In the genomic region with DNA sequence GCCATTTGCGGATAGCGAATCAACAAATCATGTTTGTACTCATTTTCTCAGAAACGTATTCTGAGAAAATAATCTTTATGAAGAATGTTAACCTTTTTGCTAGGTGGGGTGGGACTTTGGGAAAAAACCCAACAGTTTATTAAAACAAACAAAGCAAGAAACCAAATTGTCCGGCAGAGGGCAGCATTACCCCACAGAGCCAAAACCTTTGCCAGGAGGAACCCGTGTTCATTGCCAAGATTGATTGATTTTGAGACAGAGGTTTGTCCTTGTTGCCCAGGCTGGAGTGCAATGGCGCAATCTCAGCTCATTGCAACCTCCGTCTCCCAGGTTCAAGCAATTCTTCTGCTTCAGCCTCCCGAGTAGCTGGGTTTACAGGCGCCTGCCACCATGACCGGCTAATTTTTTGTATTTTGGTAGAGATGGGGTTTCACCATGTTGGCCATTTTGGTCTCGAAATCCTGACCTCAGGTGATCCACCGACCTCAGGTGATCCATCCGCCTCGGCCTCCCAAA, we compare ENCODE assay signal across 8 cellular contexts.
DNase-seq lines count a peak whose midpoint lies in the region; ATAC-seq and TF ChIP-seq lines count a peak whose summit lies in the region.

No MANE protein-coding gene starts in this region.

- no peaks in the 10 kb centered on the region for H3K9me3 Mint-ChIP-seq in activated CD4-positive, alpha-beta T cell treated with anti-CD3 and anti-CD28 coated beads for 36 hours (ENCODE audit: low read depth)

- H3K27me3 ChIP-seq in H7 (ENCODE audit: control insufficient read depth, insufficient read depth, low read length): no peaks in the 10 kb centered on the region
- H3K27me3 ChIP-seq in colonic mucosa: no peaks in the 10 kb centered on the region
- H3K27me3 ChIP-seq in liver (ENCODE audit: control insufficient read depth in 4 of 4, insufficient read depth in 4 of 4, low read length in 3 of 4): no peaks in the 10 kb centered on the region

- no peaks in the 10 kb centered on the region for H3K4me1 Mint-ChIP-seq in activated CD4-positive, alpha-beta T cell treated with anti-CD3 and anti-CD28 coated beads for 36 hours

- H3K27ac ChIP-seq in colonic mucosa (no peak overlapping the region), liver (ENCODE audit: low read depth in 1 of 2, low read length in 2 of 2) (no peak overlapping the region)

- no peak overlapping the region for H3K4me3 Mint-ChIP-seq in activated CD4-positive, alpha-beta T cell treated with anti-CD3 and anti-CD28 coated beads for 36 hours

- H3K9me3 ChIP-seq in colonic mucosa: no peaks in the 10 kb centered on the region
- no peaks in the 10 kb centered on the region for H3K9me3 ChIP-seq in liver (ENCODE audit: control insufficient read depth in 4 of 4, low read length in 3 of 4)

- DNase-seq in AG09309 (ENCODE audit: low read depth) (peak; percentile 24), H7 (peak; percentile 78), NCI-H510A (lab: John Stamatoyannopoulos, UW) (peak; percentile 32), colonic mucosa (peak; percentile 86)
- peak; percentile 87 for DNase-seq in activated CD4-positive, alpha-beta T cell treated with anti-CD3 and anti-CD28 coated beads for 36 hours
- peak; percentile 54 to 69 (median 55) for DNase-seq in stimulated activated CD4-positive, alpha-beta T cell treated with anti-CD3 and anti-CD28 coated beads, TNF-alpha, amount 100 ng/mL, for 48 hours (ENCODE audit: low read depth in 3 of 3)

- POLR2A ChIA-PET in activated CD4-positive, alpha-beta T cell treated with anti-CD3 and anti-CD28 coated beads for 36 hours (lab: Charles Lee): no interaction called here

- CTCF ChIA-PET in activated CD4-positive, alpha-beta T cell treated with anti-CD3 and anti-CD28 coated beads for 36 hours (lab: Charles Lee): interaction anchor here (0.6 to 6.3 kb wide), 16 partner anchors 14 to 1328 kb away, joined by 3 to 46 read pairs (median 4); partner anchors contain the start of gene RHOU

- H3K27ac Mint-ChIP-seq in activated CD4-positive, alpha-beta T cell treated with anti-CD3 and anti-CD28 coated beads for 36 hours: no peak overlapping the region

- H3K4me3 ChIP-seq in AG09309 (ENCODE audit: control insufficient read depth, low read depth, low read length): no peak overlapping the region
- H3K4me3 ChIP-seq in H7 (ENCODE audit: insufficient read depth, low read depth, low read length): no peak overlapping the region
- no peak overlapping the region for H3K4me3 ChIP-seq in colonic mucosa
- H3K4me3 ChIP-seq in liver (ENCODE audit: low read depth in 1 of 3, low read length in 3 of 3): no peak overlapping the region

- TF ChIP-seq RAD21 in liver (IDR thresholded peaks at IDR 0.05): peak; percentile 96 to 97

- peak; percentile 53 for ATAC-seq in activated CD4-positive, alpha-beta T cell treated with anti-CD3 and anti-CD28 coated beads for 36 hours
- no peak for ATAC-seq in GM18517 (IDR thresholded peaks at IDR 0.05; ENCODE audit: unreplicated experiment)

- peaks cover 2% of the 10 kb centered on the region for H3K27me3 Mint-ChIP-seq in activated CD4-positive, alpha-beta T cell treated with anti-CD3 and anti-CD28 coated beads for 36 hours

- no peak overlapping the region for H3K9ac ChIP-seq in colonic mucosa (ENCODE audit: low read depth in 2 of 2, low read length in 2 of 2)
- no peak overlapping the region for H3K9ac ChIP-seq in liver (ENCODE audit: low read depth in 1 of 2, low read length in 2 of 2)

- peak; percentile 75 for TF ChIP-seq CTCF in AG09309 (IDR thresholded peaks at IDR 0.05; ENCODE audit: control insufficient read depth, insufficient read depth, low read depth, low read length, missing control alignments)
- TF ChIP-seq CTCF in colonic mucosa (IDR thresholded peaks at IDR 0.05): peak; percentile 91
- peak; percentile 84 for TF ChIP-seq CTCF in liver (IDR thresholded peaks at IDR 0.05; ENCODE audit: low read depth, low read length, missing input control)

- peaks cover 6% of the 10 kb centered on the region for H3K4me1 ChIP-seq in colonic mucosa
- H3K4me1 ChIP-seq in liver (ENCODE audit: control insufficient read depth in 4 of 4, insufficient read depth in 4 of 4, low read length in 3 of 4): peaks cover 0 to 4% (median 2%) of the 10 kb centered on the region in 4 donors

- no peaks in the 10 kb centered on the region for H3K36me3 Mint-ChIP-seq in activated CD4-positive, alpha-beta T cell treated with anti-CD3 and anti-CD28 coated beads for 36 hours (ENCODE audit: low read depth)

- intact Hi-C loops in activated CD4-positive, alpha-beta T cell treated with anti-CD3 and anti-CD28 coated beads for 36 hours (cut with DNase I, micrococcal nuclease): loop anchor here (1.0 to 10.0 kb wide), 6 partner anchors 563 to 1640 kb away; no protein-coding TSS in a partner anchor
- intact Hi-C loops in colonic mucosa (cut with DNase I): no loop called here

- no peaks in the 10 kb centered on the region for H3K36me3 ChIP-seq in H7 (replicated peaks; ENCODE audit: control insufficient read depth, insufficient read depth, low read length)
- H3K36me3 ChIP-seq in colonic mucosa: no peaks in the 10 kb centered on the region
- H3K36me3 ChIP-seq in liver (ENCODE audit: control insufficient read depth in 4 of 4, insufficient read depth in 3 of 4, low read depth in 1 of 4, low read length in 3 of 4): no peaks in the 10 kb centered on the region

- WGBS in liver: 37% methylated on average over 14 of the region's 14 CpGs

TF ChIP-seq in liver, 16 proteins besides CTCF, POLR2A, EP300 and RAD21:
- TF ChIP-seq FOXA1 (IDR thresholded peaks at IDR 0.05): peak; percentile 48
- TF ChIP-seq HNF4G (IDR thresholded peaks at IDR 0.05): no peak
- peak; percentile 15 for TF ChIP-seq FOXA2 (IDR thresholded peaks at IDR 0.05)
- TF ChIP-seq JUND (IDR thresholded peaks at IDR 0.05): peak; percentile 44 to 55
- TF ChIP-seq ATF3 (IDR thresholded peaks at IDR 0.05): no peak
- TF ChIP-seq RXRA (IDR thresholded peaks at IDR 0.05): peak; percentile 67 to 80
- TF ChIP-seq TAF1 (conservative IDR thresholded peaks at IDR 0.05): no peak
- peak; percentile 36 for TF ChIP-seq MAX (IDR thresholded peaks at IDR 0.05)
- TF ChIP-seq EGR1 (IDR thresholded peaks at IDR 0.05; ENCODE audit: low read depth in 2 of 2): no peak
- TF ChIP-seq YY1 (IDR thresholded peaks at IDR 0.05): peak; percentile 62
- TF ChIP-seq GABPA (IDR thresholded peaks at IDR 0.05 in 1 of 2, conservative IDR thresholded peaks at IDR 0.05 in 1 of 2): no peak
- peak; percentile 66 to 68 for TF ChIP-seq HNF4A (conservative IDR thresholded peaks at IDR 0.05)
- no peak for TF ChIP-seq NR2F2 (IDR thresholded peaks at IDR 0.05)
- TF ChIP-seq REST (IDR thresholded peaks at IDR 0.05): no peak
- peak; percentile 28 for TF ChIP-seq SP1 (IDR thresholded peaks at IDR 0.05)
- TF ChIP-seq, protein P1, sequence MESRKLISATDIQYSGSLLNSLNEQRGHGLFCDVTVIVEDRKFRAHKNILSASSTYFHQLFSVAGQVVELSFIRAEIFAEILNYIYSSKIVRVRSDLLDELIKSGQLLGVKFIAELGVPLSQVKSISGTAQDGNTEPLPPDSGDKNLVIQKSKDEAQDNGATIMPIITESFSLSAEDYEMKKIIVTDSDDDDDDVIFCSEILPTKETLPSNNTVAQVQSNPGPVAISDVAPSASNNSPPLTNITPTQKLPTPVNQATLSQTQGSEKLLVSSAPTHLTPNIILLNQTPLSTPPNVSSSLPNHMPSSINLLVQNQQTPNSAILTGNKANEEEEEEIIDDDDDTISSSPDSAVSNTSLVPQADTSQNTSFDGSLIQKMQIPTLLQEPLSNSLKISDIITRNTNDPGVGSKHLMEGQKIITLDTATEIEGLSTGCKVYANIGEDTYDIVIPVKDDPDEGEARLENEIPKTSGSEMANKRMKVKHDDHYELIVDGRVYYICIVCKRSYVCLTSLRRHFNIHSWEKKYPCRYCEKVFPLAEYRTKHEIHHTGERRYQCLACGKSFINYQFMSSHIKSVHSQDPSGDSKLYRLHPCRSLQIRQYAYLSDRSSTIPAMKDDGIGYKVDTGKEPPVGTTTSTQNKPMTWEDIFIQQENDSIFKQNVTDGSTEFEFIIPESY (IDR thresholded peaks at IDR 0.05): no peak

Comparison
In these comparisons a context has a peak if more than half of its experiments do, and no peak if none do; other contexts are left out.
1. DNase-seq: peak in every context shown above with its lines; median percentile 87 in activated CD4-positive, alpha-beta T cell treated with anti-CD3 and anti-CD28 coated beads for 36 hours; 86 in colonic mucosa; 78 in H7; 55 in stimulated activated CD4-positive, alpha-beta T cell treated with anti-CD3 and anti-CD28 coated beads, TNF-alpha, amount 100 ng/mL, for 48 hours; 32 in NCI-H510A; 24 in AG09309.